In genomic region chr21:45535341-45536081, GRCh38 we compare ENCODE assay signal across 12 cellular contexts. TPM values are rescaled to one million over a fixed set of nuclear protein-coding genes. Genes with fewer than 3 reads are reported as not detected.
DNase-seq lines count a peak whose midpoint lies in the region; ATAC-seq, FAIRE-seq and TF ChIP-seq lines count a peak whose summit lies in the region.
"Had no signal": no experiment of that assay in that cellular context is flagged by ENCODE, and none has a peak within 500 bp of the region (broad histone marks: within the 10 kb centered on the region; RNA-seq: fewer than 3 reads in every experiment).

No MANE protein-coding gene starts in this region.

- no peaks in the 10 kb centered on the region for H3K27me3 Mint-ChIP-seq in activated CD4-positive, alpha-beta T cell treated with anti-CD3 and anti-CD28 coated beads, Interleukin-2, amount 10 ng/mL, durations not matched to agents 24 days and 14 days

- H4K20me1 ChIP-seq in HepG2 (ENCODE audit: insufficient read depth, low read length), result no peaks in the 10 kb centered on the region

- ATAC-seq in HepG2 (no peak), GM19035 (IDR thresholded peaks at IDR 0.05; ENCODE audit: unreplicated experiment) (no peak)

- TF ChIP-seq CTCF in HepG2 (CRISPR knock-in tag; IDR thresholded peaks at IDR 0.05), result no peak

- H3K4me1 Mint-ChIP-seq in activated CD4-positive, alpha-beta T cell treated with anti-CD3 and anti-CD28 coated beads, Interleukin-2, amount 10 ng/mL, durations not matched to agents 24 days and 14 days, result peaks cover 12% of the 10 kb centered on the region

- intact Hi-C loops in activated CD4-positive, alpha-beta T cell treated with anti-CD3 and anti-CD28 coated beads, Interleukin-2, amount 10 ng/mL, durations not matched to agents 24 days and 14 days (cut with micrococcal nuclease), result no loop called here
- intact Hi-C loops in HepG2 (cut with micrococcal nuclease; ENCODE audit: unreplicated experiment), result no loop called here

- TF ChIP-seq EP300 in HepG2 (IDR thresholded peaks at IDR 0.05; ENCODE audit: low read depth in 2 of 2, low read length in 2 of 2), result no peak
- no peak for TF ChIP-seq EP300 in HepG2 (CRISPR knock-in tag; IDR thresholded peaks at IDR 0.05; ENCODE audit: borderline replicate concordance)

- in situ Hi-C loops in HepG2 (cut with HindIII; ENCODE audit: extremely low pct_ligation_motif_present, low pct_unique_long_range_greater_than_20kb), result no loop called here

- peaks cover 5 to 33% of the 10 kb centered on the region in 2 experiments; a peak in 3 of 5 replicates for H3K36me3 ChIP-seq in HepG2 (replicated peaks in 1 of 2; ENCODE audit: control insufficient read depth in 1 of 2, insufficient read depth in 2 of 2, low read length in 2 of 2)

- no peak overlapping the region for H2AFZ ChIP-seq in HepG2 (ENCODE audit: low read length)

- H3K27ac Mint-ChIP-seq in activated CD4-positive, alpha-beta T cell treated with anti-CD3 and anti-CD28 coated beads, Interleukin-2, amount 10 ng/mL, durations not matched to agents 24 days and 14 days, result peak overlapping the region; percentile 67

- no peak overlapping the region for H3K4me3 Mint-ChIP-seq in activated CD4-positive, alpha-beta T cell treated with anti-CD3 and anti-CD28 coated beads, Interleukin-2, amount 10 ng/mL, durations not matched to agents 24 days and 14 days
- H3K4me3 Mint-ChIP-seq: mesothelial cell of epicardium had no signal

- no peak overlapping the region for H3K4me3 ChIP-seq in HepG2 (replicated peaks in 1 of 3; ENCODE audit: insufficient read depth in 1 of 3, low read depth in 2 of 3, low read length in 3 of 3)

- H3K9ac ChIP-seq in HepG2 (ENCODE audit: insufficient read depth, low read depth, low read length), result no peak overlapping the region

- no peaks in the 10 kb centered on the region for H3K9me3 ChIP-seq in HepG2 (ENCODE audit: low read length)

- CTCF ChIA-PET in HepG2 (lab: Yijun Ruan, JAX; ENCODE audit: low intra/inter-chr PET ratio, low total read pairs), result no interaction called here

- no peak for TF ChIP-seq RAD21 in HepG2 (CRISPR knock-in tag; IDR thresholded peaks at IDR 0.05)

- POLR2A ChIA-PET in HepG2 (lab: Yijun Ruan, JAX), result interaction anchor here (1.2 kb wide), 1 partner anchor 10 kb away, joined by 3 read pairs; no protein-coding TSS in a partner anchor

- H3K27me3 ChIP-seq in HepG2 (ENCODE audit: control insufficient read depth in 1 of 2, insufficient read depth in 2 of 2, low read length in 2 of 2), result no peaks in the 10 kb centered on the region

- BruUV-seq in HepG2 (replicated peaks; lab: Mats Ljungman, UMichigan), result no TSS peak

- WGBS in HepG2 (ENCODE audit: low lambda C conversion rate), result 94% methylated on average over 19 of the region's 34 CpGs

- H3K9me3 Mint-ChIP-seq in activated CD4-positive, alpha-beta T cell treated with anti-CD3 and anti-CD28 coated beads, Interleukin-2, amount 10 ng/mL, durations not matched to agents 24 days and 14 days, result no peaks in the 10 kb centered on the region
- H3K9me3 Mint-ChIP-seq: mesothelial cell of epicardium had no signal

- H3K36me3 Mint-ChIP-seq in activated CD4-positive, alpha-beta T cell treated with anti-CD3 and anti-CD28 coated beads, Interleukin-2, amount 10 ng/mL, durations not matched to agents 24 days and 14 days (ENCODE audit: low read depth), result peaks cover 34% of the 10 kb centered on the region

- peaks cover 20% of the 10 kb centered on the region for H3K4me1 ChIP-seq in HepG2 (ENCODE audit: insufficient read depth, low read length)

- H3K4me2 ChIP-seq in HepG2 (ENCODE audit: low read depth, low read length), result no peak overlapping the region

- H3K79me2 ChIP-seq in HepG2 (ENCODE audit: insufficient read depth, low read length), result peaks cover 26% of the 10 kb centered on the region

- no peak for FAIRE-seq in HepG2 (lab: Jason Lieb, UNC)
- FAIRE-seq: A204.1 had no signal

- TF ChIP-seq POLR2A in HepG2 (IDR thresholded peaks at IDR 0.05; ENCODE audit: insufficient read depth in 1 of 2, low read depth in 2 of 2, low read length in 2 of 2), result no peak

- DNase-seq in activated CD4-positive, alpha-beta T cell treated with anti-CD3 and anti-CD28 coated beads, Interleukin-2, amount 10 ng/mL, durations not matched to agents 24 days and 14 days, result no peak
- DNase-seq in activated CD4-positive, alpha-beta T cell treated with anti-CD3 and anti-CD28 coated beads, Interleukin-2, amount 50 U/mL, for 48 hours, result no peak
- peak; percentile 48 for DNase-seq in activated CD8-positive, alpha-beta memory T cell treated with anti-CD3 and anti-CD28 coated beads, Interleukin-2, amount 50 U/mL, for 48 hours
- no peak for DNase-seq in HepG2 (ENCODE audit: low spot score)
- DNase-seq in substantia nigra (lab: John Stamatoyannopoulos, UW), result peak in 17 of 49 donors; percentile 25 to 69 (median 51)
- no peak for DNase-seq in NCI-H1417 (lab: John Stamatoyannopoulos, UW)
- DNase-seq in activated gamma-delta T cell treated with Interleukin-2 at 50 U/mL for 16 hours, result no peak
- DNase-seq: NCI-H526; stimulated activated naive CD4-positive, alpha-beta T cell treated with Interleukin-2 at 50 U/mL for 16 hours had no signal

- no peak overlapping the region for H3K27ac ChIP-seq in HepG2 (ENCODE audit: extremely low read length, insufficient read depth, low read length)
- H3K27ac ChIP-seq in substantia nigra (ENCODE audit: low read depth, low read length, poor library complexity, severe bottlenecking), result peak overlapping the region; percentile 71

TF ChIP-seq in HepG2, 621 proteins besides CTCF, POLR2A, EP300 and RAD21 (continues in another document):
- no peak for TF ChIP-seq BCL6 (CRISPR knock-in tag; IDR thresholded peaks at IDR 0.05)
- no peak for TF ChIP-seq NFE2L1 (CRISPR knock-in tag; IDR thresholded peaks at IDR 0.05; ENCODE audit: borderline replicate concordance)
- TF ChIP-seq ZNF431 (CRISPR knock-in tag; IDR thresholded peaks at IDR 0.05; ENCODE audit: borderline replicate concordance, low read depth), result no peak
- no peak for TF ChIP-seq ZBTB25 (CRISPR knock-in tag; IDR thresholded peaks at IDR 0.05)
- TF ChIP-seq AGO2 (optimal IDR thresholded peaks at IDR 0.05; ENCODE audit: low read depth, low read length), result peak; percentile 11

RNA-seq across cellular contexts. Expression of gene SLC19A1, which starts 6.7 kb away (rescaled TPM):
- 100 and 102 TPM in 2 replicates for total RNA-seq in activated CD4-positive, alpha-beta T cell treated with anti-CD3 and anti-CD28 coated beads, Interleukin-2, amount 10 ng/mL, durations not matched to agents 24 days and 14 days
- total RNA-seq in HepG2 (2016; rRNA removed; fragmentation: Illumina TruSeq; extraction: Trizol), result 12.6 and 21.8 TPM in 2 replicates
- 4.8 and 5.6 TPM in 2 replicates for total RNA-seq in HepG2 (2016; cell fraction: cytosol; rRNA removed; fragmentation: Illumina TruSeq; extraction: Trizol; ENCODE audit: low read depth)
- 11.0 and 23.6 TPM in 2 replicates for total RNA-seq in HepG2 (2016; cell fraction: insoluble cytoplasmic fraction; rRNA removed; fragmentation: Illumina TruSeq; extraction: Trizol)
- 10.8 TPM in 2 replicates for total RNA-seq in HepG2 (2016; cell fraction: membrane; rRNA removed; fragmentation: Illumina TruSeq; extraction: Trizol)
- total RNA-seq in HepG2 (2016; cell fraction: nucleus; rRNA removed; fragmentation: Illumina TruSeq; extraction: Trizol), result 21.2 and 27.4 TPM in 2 replicates
- polyA plus RNA-seq in HepG2 (2011; rRNA removed), result 23.0 and 31.0 TPM in 2 replicates
- 14.5 and 24.7 TPM in 2 replicates for polyA plus RNA-seq in HepG2 (2011; cell fraction: cytosol; rRNA removed)
- polyA plus RNA-seq in HepG2 (2011; cell fraction: nucleus; rRNA removed), result 49.0 and 62.1 TPM in 2 replicates
- 18.0 and 36.8 TPM in 2 replicates for polyA plus RNA-seq in HepG2 (2012)
- 3.7 and 4.0 TPM in 2 replicates for polyA plus RNA-seq in HepG2 (2016; cell fraction: cytosol; fragmentation: Illumina TruSeq; extraction: Trizol; ENCODE audit: low read depth)
- 11.1 and 13.0 TPM in 2 replicates for polyA plus RNA-seq in HepG2 (2016; cell fraction: insoluble cytoplasmic fraction; fragmentation: Illumina TruSeq; extraction: Trizol; ENCODE audit: low read depth)
- 6.4 and 7.2 TPM in 2 replicates for polyA plus RNA-seq in HepG2 (2016; cell fraction: membrane; fragmentation: Illumina TruSeq; extraction: Trizol; ENCODE audit: low read depth)
- polyA plus RNA-seq in HepG2 (2016; cell fraction: nucleus; fragmentation: Illumina TruSeq; extraction: Trizol; ENCODE audit: insufficient read depth, low read depth), result 44.5 and 46.0 TPM in 2 replicates
- polyA minus RNA-seq in HepG2 (2011; rRNA and poly(A)+ RNA removed; ENCODE audit: low replicate concordance), result 42.0 and 128 TPM in 2 replicates
- 32.2 and 34.4 TPM in 2 replicates for polyA minus RNA-seq in HepG2 (2011; cell fraction: cytosol; rRNA and poly(A)+ RNA removed)
- 12.2 and 14.7 TPM in 2 replicates for polyA minus RNA-seq in HepG2 (2011; cell fraction: nucleus; rRNA and poly(A)+ RNA removed)
